ENCODE assay signal across 8 cellular contexts in genomic region chrX:54529166-54529558, GRCh38. TPM values are rescaled to one million over a fixed set of nuclear protein-coding genes. Genes with fewer than 3 reads are reported as not detected.
A peak's percentile ranks its signal among the peaks of the same experiment; 100 is the strongest.
DNase-seq lines count a peak whose midpoint lies in the region; ATAC-seq and TF ChIP-seq lines count a peak whose summit lies in the region.

No MANE protein-coding gene starts in this region.

- H2BK20ac ChIP-seq in IMR-90 (ENCODE audit: low read depth, low read length) = no peak overlapping the region; the same call in 1 of the 2 replicates

- H3K27me3 Mint-ChIP-seq in mesothelial cell of epicardium (ENCODE audit: low read depth) = no peaks in the 10 kb centered on the region

- no TSS peak for BruUV-seq in IMR-90 (replicated peaks; lab: Mats Ljungman, UMichigan)

- peak overlapping the region; percentile 89 for H4K91ac ChIP-seq in IMR-90 (ENCODE audit: insufficient read depth, low read depth, low read length)

- peak overlapping the region; percentile 96 for H3K27ac Mint-ChIP-seq in mesothelial cell of epicardium

- in situ Hi-C loops in IMR-90 (cut with MboI; ENCODE audit: low sequenced_read_pairs) = no loop called here

- peaks cover 19% of the 10 kb centered on the region for H3K9me3 Mint-ChIP-seq in mesothelial cell of epicardium

- dilution Hi-C loops in IMR-90 (cut with HindIII; ENCODE audit: low sequenced_read_pairs, unreplicated experiment) = no loop called here

- peaks cover 0 to 29% of the 10 kb centered on the region in 2 experiments; a peak in 3 of 4 replicates for H3K79me1 ChIP-seq in IMR-90 (ENCODE audit: low read depth in 1 of 2, low read length in 2 of 2)

- peak overlapping the region; percentile 89 for H2AK5ac ChIP-seq in IMR-90 (ENCODE audit: low read depth, low read length)

- peak overlapping the region; percentile 91 for H3K4me3 Mint-ChIP-seq in mesothelial cell of epicardium

- peak overlapping the region; percentile 80 for H2AFZ ChIP-seq in IMR-90 (replicated peaks; ENCODE audit: low read length, poor library complexity)

- peak overlapping the region; percentile 74 for H3K18ac ChIP-seq in IMR-90 (ENCODE audit: low read depth, low read length)

- no peaks in the 10 kb centered on the region for H3K36me3 ChIP-seq in IMR-90 (ENCODE audit: control insufficient read depth, insufficient read depth, low read length)
- H3K36me3 ChIP-seq in ascending aorta = no peaks in the 10 kb centered on the region
- no peaks in the 10 kb centered on the region for H3K36me3 ChIP-seq in aorta (ENCODE audit: control insufficient read depth in 1 of 2, insufficient read depth in 2 of 2, low read length in 1 of 2)

- H3K23ac ChIP-seq in IMR-90 (ENCODE audit: low read depth, low read length) = peak overlapping the region; percentile 54; the same call in 1 of the 2 replicates

- peak overlapping the region; percentile 91 for H4K5ac ChIP-seq in IMR-90 (ENCODE audit: low read depth, low read length)

- peaks cover 15% of the 10 kb centered on the region for H3K4me1 Mint-ChIP-seq in mesothelial cell of epicardium

- peak overlapping the region; percentile 73; the same call in 1 of the 2 replicates for H3K9ac ChIP-seq in IMR-90 (ENCODE audit: low read depth, low read length)

- TF ChIP-seq CTCF in AG04450 (IDR thresholded peaks at IDR 0.05; ENCODE audit: low read depth, low read length) = no peak
- TF ChIP-seq CTCF in IMR-90 (conservative IDR thresholded peaks at IDR 0.05; ENCODE audit: low read depth, low read length) = no peak
- no peak for TF ChIP-seq CTCF in ascending aorta (IDR thresholded peaks at IDR 0.05)
- TF ChIP-seq CTCF in mesothelial cell of epicardium (IDR thresholded peaks at IDR 0.05; ENCODE audit: unreplicated experiment) = no peak

- H3K56ac ChIP-seq in IMR-90 (ENCODE audit: extremely low read depth, insufficient read depth, low read length) = peak overlapping the region; percentile 39; the same call in 1 of the 2 replicates

- ATAC-seq in IMR-90 (ENCODE audit: low read depth) (no peak), left colon (no peak), aorta (ENCODE audit: low FRiP score) (no peak)

- H3K27me3 ChIP-seq in AG04450 (ENCODE audit: control insufficient read depth, insufficient read depth, low read length) = no peaks in the 10 kb centered on the region
- no peaks in the 10 kb centered on the region for H3K27me3 ChIP-seq in IMR-90 (ENCODE audit: control insufficient read depth, insufficient read depth, low read length)
- H3K27me3 ChIP-seq in ascending aorta = no peaks in the 10 kb centered on the region
- H3K27me3 ChIP-seq in aorta (ENCODE audit: control insufficient read depth in 1 of 2, insufficient read depth in 2 of 2, low read length in 1 of 2) = no peaks in the 10 kb centered on the region

- H3K9me3 ChIP-seq in AG04450 (ENCODE audit: control insufficient read depth, insufficient read depth, low read length) = no peaks in the 10 kb centered on the region
- 0 out of 2 replicates have a peak, but pooled peaks cover 2% of the 10 kb centered on the region for H3K9me3 ChIP-seq in IMR-90 (ENCODE audit: control insufficient read depth, insufficient read depth, low read length)
- H3K9me3 ChIP-seq in ascending aorta = no peaks in the 10 kb centered on the region
- no peaks in the 10 kb centered on the region for H3K9me3 ChIP-seq in aorta (ENCODE audit: control insufficient read depth, low read length)

- peak overlapping the region; percentile 60; the same call in 1 of the 2 replicates for H3K4me3 ChIP-seq in AG04450 (ENCODE audit: low read depth, low read length)
- H3K4me3 ChIP-seq in IMR-90 (ENCODE audit: insufficient read depth, low read depth, low read length) = no peak overlapping the region; the same call in 1 of the 2 replicates
- peak overlapping the region; percentile 69 to 79 for H3K4me3 ChIP-seq in ascending aorta
- peak overlapping the region in 1 of 2 donors; percentile 21 for H3K4me3 ChIP-seq in aorta (ENCODE audit: low read length in 2 of 2)

- peak overlapping the region; percentile 62 for H3K4me2 ChIP-seq in IMR-90 (ENCODE audit: low read depth, low read length)

- H3K36me3 Mint-ChIP-seq in mesothelial cell of epicardium = peaks cover 1% of the 10 kb centered on the region

- no peaks in the 10 kb centered on the region for H3K9me1 ChIP-seq in IMR-90 (ENCODE audit: insufficient read depth, low read length)

- peak overlapping the region; percentile 65 for H2AK9ac ChIP-seq in IMR-90 (replicated peaks; ENCODE audit: low read depth, low read length, poor library complexity)

- intact Hi-C loops in IMR-90 (cut with micrococcal nuclease) = loop anchor here (2.0 kb wide), 1 partner anchor 32 kb away; the partner anchor contains the start of gene FGD1
- intact Hi-C loops in ascending aorta (cut with DNase I) = loop anchor here (1.0 to 2.0 kb wide), 3 partner anchors 33 to 280 kb away; partner anchors contain the start of genes FGD1 and WNK3
- intact Hi-C loops in left colon (cut with DNase I, micrococcal nuclease) = no loop called here
- intact Hi-C loops in aorta (cut with DNase I) = no loop called here

- peak overlapping the region; percentile 89 for H2BK5ac ChIP-seq in IMR-90 (ENCODE audit: low read depth, low read length, poor library complexity, severe bottlenecking)

- TF ChIP-seq RAD21 in IMR-90 (IDR thresholded peaks at IDR 0.05; ENCODE audit: low read length) = no peak

- H2BK120ac ChIP-seq in IMR-90 (ENCODE audit: low read depth, low read length) = no peak overlapping the region

- H3K14ac ChIP-seq in IMR-90 (replicated peaks; ENCODE audit: low read depth, low read length) = peak overlapping the region; percentile 92

- no CpG with 5 or more reads among the region's 4 CpGs for WGBS in IMR-90 (ENCODE audit: extremely low coverage in 2 of 2, insufficient read length in 1 of 2), 2 experiments
- 24 to 32% methylated on average over 4 of the region's 4 CpGs for WGBS in aorta, 2 donors

- H3K4me1 ChIP-seq in IMR-90 (ENCODE audit: control insufficient read depth, insufficient read depth, low read length) = peaks cover under 1% of the 10 kb centered on the region
- H3K4me1 ChIP-seq in ascending aorta = no peaks in the 10 kb centered on the region
- no peaks in the 10 kb centered on the region for H3K4me1 ChIP-seq in aorta (ENCODE audit: control insufficient read depth in 1 of 2, insufficient read depth in 2 of 2, low read length in 2 of 2)

- POLR2A ChIA-PET in AG04450 (lab: Yijun Ruan, JAX) = interaction anchor here (1.4 to 1.7 kb wide), 4 partner anchors 25 to 486 kb away, joined by 3 to 7 read pairs (median 4); no protein-coding TSS in a partner anchor
- POLR2A ChIA-PET in IMR-90 (lab: Charles Lee; ENCODE audit: unreplicated experiment) = no interaction called here

- peak overlapping the region; percentile 97 to 98 for H4K8ac ChIP-seq in IMR-90 (ENCODE audit: low read depth in 2 of 2, low read length in 2 of 2)

- peak overlapping the region; percentile 92 for H3K4ac ChIP-seq in IMR-90 (ENCODE audit: low read depth, low read length)

- 0 out of 3 replicates have a peak overlapping the region, but pooled peaks have one; percentile 10 for H2BK15ac ChIP-seq in IMR-90 (ENCODE audit: low read depth, low read length)

- H3K27ac ChIP-seq in AG04450 (ENCODE audit: low read depth, low read length) (peak overlapping the region; percentile 77), IMR-90 (ENCODE audit: insufficient read depth, low read length) (peak overlapping the region; percentile 90; the same call in 1 of the 2 replicates), ascending aorta (peak overlapping the region; percentile 65 to 73), aorta (ENCODE audit: low read depth in 1 of 2, low read length in 2 of 2) (peak overlapping the region in 1 of 2 donors; percentile 91)

- CTCF ChIA-PET in AG04450 (lab: Charles Lee) = no interaction called here
- CTCF ChIA-PET in IMR-90 (lab: Yijun Ruan, JAX) = no interaction called here

- no peak for TF ChIP-seq POLR2A in IMR-90 (IDR thresholded peaks at IDR 0.05; ENCODE audit: low read depth, low read length)

- DNase-seq in AG04450 (ENCODE audit: low read depth, low spot score) (no peak), IMR-90 (no peak), ascending aorta (ENCODE audit: low spot score in 2 of 2) (no peak), mesothelial cell of epicardium (ENCODE audit: low spot score in 2 of 2, unreplicated experiment in 2 of 2) (no peak), islet precursor cell (no peak), left colon (no peak), AML-193 (lab: John Stamatoyannopoulos, UW) (no peak), aorta (no peak)

- no peaks in the 10 kb centered on the region for H4K20me1 ChIP-seq in IMR-90 (ENCODE audit: insufficient read depth, low read length)

TF ChIP-seq in IMR-90, 13 proteins besides CTCF, POLR2A, EP300 and RAD21 (continues in another document):
- TF ChIP-seq RFX5 (IDR thresholded peaks at IDR 0.05; ENCODE audit: low read depth, low read length) (no peak), ELK1 (IDR thresholded peaks at IDR 0.05; ENCODE audit: borderline replicate concordance, low read depth, low read length) (no peak), SMC3 (IDR thresholded peaks at IDR 0.05; ENCODE audit: low read depth, low read length) (no peak)

RNA-seq across cellular contexts. Expression of gene GNL3L, which starts 0.9 kb away (rescaled TPM):
- polyA plus RNA-seq in AG04450 (2011; rRNA removed) = 25.6 and 26.4 TPM in 2 replicates
- 53.0 and 57.3 TPM in 2 replicates for polyA minus RNA-seq in AG04450 (2011; rRNA and poly(A)+ RNA removed)
- 47.2 and 48.8 TPM in 2 replicates for total RNA-seq in IMR-90 (2012; rRNA removed)
- 15.4 and 16.5 TPM in 2 replicates for polyA plus RNA-seq in IMR-90 (2012; rRNA removed)
- 9.5 and 11.9 TPM in 2 replicates for polyA plus RNA-seq in IMR-90 (2012; cell fraction: cytosol; rRNA removed)
- 12.3 and 18.2 TPM in 2 replicates for polyA plus RNA-seq in IMR-90 (2012; cell fraction: nucleus; rRNA removed; ENCODE audit: low replicate concordance)
- total RNA-seq in ascending aorta = 15.4 TPM
- total RNA-seq in mesothelial cell of epicardium = 41.3 to 45.0 TPM (median 42.0 TPM) in 3 replicates
- 10 to 100 TPM; 29.2 to 36.2 TPM for total RNA-seq in left colon
- total RNA-seq in aorta = 10 to 100 TPM; 29.8 to 35.1 TPM
- polyA plus RNA-seq in aorta = 1 to 10 TPM; 1.1 to 5.3 TPM

RNA-seq across cellular contexts. Expression of gene FGD1, which starts 33.1 kb away (rescaled TPM):
- polyA plus RNA-seq in AG04450 (2011; rRNA removed) (4.1 and 5.2 TPM in 2 replicates), IMR-90 (2012; rRNA removed) (11.7 and 12.3 TPM in 2 replicates), aorta (1 to 10 TPM; 1.0 to 5.8 TPM)
- 5.5 and 7.5 TPM in 2 replicates for polyA minus RNA-seq in AG04450 (2011; rRNA and poly(A)+ RNA removed)
- total RNA-seq in IMR-90 (2012; rRNA removed) (2.0 and 2.5 TPM in 2 replicates), ascending aorta (16.5 TPM), mesothelial cell of epicardium (38.4 to 39.9 TPM (median 39.1 TPM) in 3 replicates), left colon (1 to 10 TPM; 2.9 to 3.8 TPM), aorta (10 to 100 TPM in 1 of 2 donors, 1 to 10 TPM in 1; 7.2 to 12.5 TPM)
- 8.4 and 12.6 TPM in 2 replicates for polyA plus RNA-seq in IMR-90 (2012; cell fraction: cytosol; rRNA removed)
- polyA plus RNA-seq in IMR-90 (2012; cell fraction: nucleus; rRNA removed; ENCODE audit: low replicate concordance) = 13.7 and 21.9 TPM in 2 replicates

Comparison
In these comparisons a context has a peak if more than half of its experiments do, and no peak if none do; other contexts are left out.
1. intact Hi-C loops: an anchor here in IMR-90 (2.0 kb wide) and ascending aorta (1.0 to 2.0 kb wide); none called in left colon and aorta.